In genomic region chr10:95539560-95540284, GRCh38 we compare ENCODE assay signal across 1 cellular context.
TF ChIP-seq lines count a peak whose summit lies in the region.

No MANE protein-coding gene starts in this region.

TF ChIP-seq in HepG2, 621 proteins besides CTCF, POLR2A, EP300 and RAD21 (continued from another document and continues in another):
- no peak for TF ChIP-seq NFAT5 (CRISPR knock-in tag; IDR thresholded peaks at IDR 0.05)
- TF ChIP-seq ARID5B (CRISPR knock-in tag; IDR thresholded peaks at IDR 0.05) = peak; percentile 87
- TF ChIP-seq ZNF850 (CRISPR knock-in tag; conservative IDR thresholded peaks at IDR 0.05) = no peak
- peak; percentile 97 for TF ChIP-seq ZNF629 (CRISPR knock-in tag; conservative IDR thresholded peaks at IDR 0.05)
- no peak for TF ChIP-seq TCF7L2 (IDR thresholded peaks at IDR 0.05; ENCODE audit: low read depth, low read length)
- TF ChIP-seq ZFP91 (CRISPR knock-in tag; IDR thresholded peaks at IDR 0.05; ENCODE audit: borderline replicate concordance) = no peak
- TF ChIP-seq THYN1 (CRISPR knock-in tag; IDR thresholded peaks at IDR 0.05; ENCODE audit: borderline replicate concordance, low read depth) = no peak
- no peak for TF ChIP-seq BRCA1 (CRISPR knock-in tag; IDR thresholded peaks at IDR 0.05)
- no peak for TF ChIP-seq SOX6 (IDR thresholded peaks at IDR 0.05)
- peak; percentile 83 for TF ChIP-seq SOX6 (CRISPR knock-in tag; IDR thresholded peaks at IDR 0.05)
- TF ChIP-seq ZNF274 (CRISPR knock-in tag; IDR thresholded peaks at IDR 0.05) = no peak
- TF ChIP-seq SETDB1 (CRISPR knock-in tag; IDR thresholded peaks at IDR 0.05; ENCODE audit: borderline replicate concordance) = no peak
- no peak for TF ChIP-seq ZSCAN12 (CRISPR knock-in tag; IDR thresholded peaks at IDR 0.05)
- TF ChIP-seq ZNF569 (CRISPR knock-in tag; IDR thresholded peaks at IDR 0.05; ENCODE audit: borderline replicate concordance) = no peak
- no peak for TF ChIP-seq CHCHD3 (CRISPR knock-in tag; IDR thresholded peaks at IDR 0.05)
- TF ChIP-seq NFATC3 (CRISPR knock-in tag; IDR thresholded peaks at IDR 0.05) = no peak
- no peak for TF ChIP-seq ZNF30 (CRISPR knock-in tag; IDR thresholded peaks at IDR 0.05)
- no peak for TF ChIP-seq ZBED4 (CRISPR knock-in tag; IDR thresholded peaks at IDR 0.05; ENCODE audit: borderline replicate concordance)
- TF ChIP-seq SNAPC5 (CRISPR knock-in tag; IDR thresholded peaks at IDR 0.05; ENCODE audit: borderline replicate concordance) = no peak
- TF ChIP-seq ZFP36L2 (CRISPR knock-in tag; IDR thresholded peaks at IDR 0.05) = no peak
- no peak for TF ChIP-seq ZSCAN29 (CRISPR knock-in tag; conservative IDR thresholded peaks at IDR 0.05)
- TF ChIP-seq ZNF567 (CRISPR knock-in tag; IDR thresholded peaks at IDR 0.05; ENCODE audit: borderline replicate concordance) = no peak
- no peak for TF ChIP-seq SP4 (CRISPR knock-in tag; IDR thresholded peaks at IDR 0.05)
- no peak for TF ChIP-seq CENPT (CRISPR knock-in tag; IDR thresholded peaks at IDR 0.05; ENCODE audit: low read depth)
- TF ChIP-seq DMAP1 (CRISPR knock-in tag; IDR thresholded peaks at IDR 0.05) = no peak
- no peak for TF ChIP-seq ATRX (CRISPR knock-in tag; IDR thresholded peaks at IDR 0.05; ENCODE audit: borderline replicate concordance)
- no peak for TF ChIP-seq ZNF160 (CRISPR knock-in tag; IDR thresholded peaks at IDR 0.05)
- TF ChIP-seq MAFK (conservative IDR thresholded peaks at IDR 0.05 in 1 of 2, IDR thresholded peaks at IDR 0.05 in 1 of 2; ENCODE audit: low read length in 2 of 2) = no peak
- TF ChIP-seq PBX3 (CRISPR knock-in tag; IDR thresholded peaks at IDR 0.05; ENCODE audit: borderline replicate concordance) = no peak
- TF ChIP-seq PAX8 (CRISPR knock-in tag; IDR thresholded peaks at IDR 0.05; ENCODE audit: borderline replicate concordance) = no peak
- TF ChIP-seq BCL6 (CRISPR knock-in tag; IDR thresholded peaks at IDR 0.05) = peak; percentile 35; the same call in 1 of the 2 replicates
- TF ChIP-seq HNRNPH1 (optimal IDR thresholded peaks at IDR 0.05; ENCODE audit: low read depth, low read length) = no peak
- peak; percentile 46; the same call in 1 of the 2 replicates for TF ChIP-seq DRAP1 (CRISPR knock-in tag; IDR thresholded peaks at IDR 0.05)
- TF ChIP-seq ZBTB7B (CRISPR knock-in tag; IDR thresholded peaks at IDR 0.05) = 0 out of 2 replicates have a peak, but pooled peaks have one; percentile 69
- TF ChIP-seq RNF219 (CRISPR knock-in tag; IDR thresholded peaks at IDR 0.05) = no peak
- no peak for TF ChIP-seq PRMT3 (CRISPR knock-in tag; IDR thresholded peaks at IDR 0.05; ENCODE audit: borderline replicate concordance, low read depth)
- TF ChIP-seq ZNF781 (CRISPR knock-in tag; IDR thresholded peaks at IDR 0.05; ENCODE audit: borderline replicate concordance, not compliant biosample characterization) = no peak
- TF ChIP-seq ZNF496 (CRISPR knock-in tag; IDR thresholded peaks at IDR 0.05; ENCODE audit: insufficient replicate concordance) = no peak
- TF ChIP-seq PBX2 (CRISPR knock-in tag; IDR thresholded peaks at IDR 0.05) = no peak
- TF ChIP-seq ZNF784 (CRISPR knock-in tag; IDR thresholded peaks at IDR 0.05; ENCODE audit: borderline replicate concordance) = no peak
- TF ChIP-seq AGO1 (IDR thresholded peaks at IDR 0.05; ENCODE audit: low read depth, low read length, poor library complexity, severe bottlenecking) = no peak
- TF ChIP-seq ZNF552 (CRISPR knock-in tag; IDR thresholded peaks at IDR 0.05; ENCODE audit: borderline replicate concordance) = 0 out of 2 replicates have a peak, but pooled peaks have one; percentile 19
- TF ChIP-seq RARA (CRISPR knock-in tag; IDR thresholded peaks at IDR 0.05) = peak; percentile 72
